10 cellular contexts compared by ENCODE assay signal in genomic region chr7:130292682-130293257, GRCh38. TPM values are rescaled to one million over a fixed set of nuclear protein-coding genes. Genes with fewer than 3 reads are reported as not detected.
DNase-seq lines count a peak whose midpoint lies in the region; ATAC-seq and TF ChIP-seq lines count a peak whose summit lies in the region.
"Had no signal": no experiment of that assay in that cellular context is flagged by ENCODE, and none has a peak within 500 bp of the region (broad histone marks: within the 10 kb centered on the region; RNA-seq: fewer than 3 reads in every experiment).

A gene with protein sequence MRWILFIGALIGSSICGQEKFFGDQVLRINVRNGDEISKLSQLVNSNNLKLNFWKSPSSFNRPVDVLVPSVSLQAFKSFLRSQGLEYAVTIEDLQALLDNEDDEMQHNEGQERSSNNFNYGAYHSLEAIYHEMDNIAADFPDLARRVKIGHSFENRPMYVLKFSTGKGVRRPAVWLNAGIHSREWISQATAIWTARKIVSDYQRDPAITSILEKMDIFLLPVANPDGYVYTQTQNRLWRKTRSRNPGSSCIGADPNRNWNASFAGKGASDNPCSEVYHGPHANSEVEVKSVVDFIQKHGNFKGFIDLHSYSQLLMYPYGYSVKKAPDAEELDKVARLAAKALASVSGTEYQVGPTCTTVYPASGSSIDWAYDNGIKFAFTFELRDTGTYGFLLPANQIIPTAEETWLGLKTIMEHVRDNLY (plus strand): TSS chr7:130293161. CDS start chr7:130293181, 20 bp downstream.

- H3K79me2 ChIP-seq in osteoblast (ENCODE audit: insufficient read depth, low read length): no peaks in the 10 kb centered on the region
- no peaks in the 10 kb centered on the region for H3K79me2 ChIP-seq in H9 (ENCODE audit: insufficient read depth, low read length)

- peaks cover 2% of the 10 kb centered on the region; the same call in 1 of the 2 replicates for H3K27me3 Mint-ChIP-seq in H9 (ENCODE audit: low read depth)

- no peaks in the 10 kb centered on the region for H3K79me1 ChIP-seq in H9 (ENCODE audit: insufficient read depth, low read depth, low read length, poor library complexity, severe bottlenecking)

- H3K4me2 ChIP-seq in osteoblast (ENCODE audit: insufficient read depth, low read length): peak within 1 kb of the TSS; percentile 62
- H3K4me2 ChIP-seq in H9 (ENCODE audit: insufficient read depth, insufficient read length, low read length): no peak within 1 kb of the TSS

- H3K36me3 ChIP-seq in osteoblast (ENCODE audit: insufficient read depth, low read length): no peaks in the 10 kb centered on the region

- H3K36me3 Mint-ChIP-seq in H9 (ENCODE audit: insufficient read depth in 1 of 3, low read depth in 3 of 3): no peaks in the 10 kb centered on the region; a peak in 1 of 7 replicates

- H2BK12ac ChIP-seq in H9 (ENCODE audit: insufficient read length, low read depth, low read length): no peak within 1 kb of the TSS

- no peak within 1 kb of the TSS for H2BK20ac ChIP-seq in H9 (ENCODE audit: low read depth, low read length, poor library complexity, severe bottlenecking)

- H4K8ac ChIP-seq in H9 (replicated peaks; ENCODE audit: insufficient read length, low read depth, low read length): no peak within 1 kb of the TSS

- H3K23ac ChIP-seq in H9 (ENCODE audit: insufficient read length, low read depth, low read length): no peak within 1 kb of the TSS

- H3K4me1 ChIP-seq in osteoblast (ENCODE audit: insufficient read depth, low read length): peaks cover 38% of the 10 kb centered on the region
- no peaks in the 10 kb centered on the region for H3K4me1 ChIP-seq in H9 (ENCODE audit: insufficient read depth, low read length)

- H3K4me3 ChIP-seq in coronary artery: no peak within 1 kb of the TSS
- peak within 1 kb of the TSS; percentile 5 for H3K4me3 ChIP-seq in osteoblast (ENCODE audit: insufficient read depth, low read length)

- H3K4ac ChIP-seq in H9 (ENCODE audit: low read depth, low read length): no peak within 1 kb of the TSS

- H3K9me3 ChIP-seq in osteoblast (ENCODE audit: low read depth, low read length) (no peaks in the 10 kb centered on the region), H9 (ENCODE audit: control insufficient read depth, low read depth, low read length) (no peaks in the 10 kb centered on the region)

- no peak within 1 kb of the TSS for H3K18ac ChIP-seq in H9 (ENCODE audit: insufficient read length, low read depth, low read length)

- DNase-seq in ELF-1 (ENCODE audit: low read depth, low spot score) (peak; percentile 13), NCI-H187 treated with DMSO at 0.1 percent for 48 hours (lab: John Stamatoyannopoulos, UW) (peak; percentile 87), coronary artery (ENCODE audit: low spot score) (no peak), osteoblast (ENCODE audit: insufficient read length, low spot score, missing footprints) (peak; percentile 90), D341Med (ENCODE audit: low spot score) (no peak), H9 (no peak), Ammon's horn (ENCODE audit: low spot score) (no peak)
- DNase-seq: central memory CD4-positive, alpha-beta T cell; NCI-H1048 had no signal

- H4K91ac ChIP-seq in H9 (ENCODE audit: insufficient read length, low read depth, low read length): no peak within 1 kb of the TSS

- H3K14ac ChIP-seq in H9 (ENCODE audit: insufficient read depth, low read length): no peak within 1 kb of the TSS

- WGBS in H9 (ENCODE audit: extremely low coverage, insufficient read length, low lambda C conversion rate): no CpG with 5 or more reads among the region's 1 CpG

- H2AK5ac ChIP-seq in H9 (ENCODE audit: insufficient read length, low read length): no peak within 1 kb of the TSS

- H3K56ac ChIP-seq in H9 (ENCODE audit: insufficient read length, low read depth, low read length): no peak within 1 kb of the TSS

- no peak within 1 kb of the TSS for H3K4me3 Mint-ChIP-seq in H9

- H3K4me1 Mint-ChIP-seq in H9: no peaks in the 10 kb centered on the region; a peak in 1 of 4 replicates

- H3K27ac Mint-ChIP-seq in H9: no peak within 1 kb of the TSS

- peak within 1 kb of the TSS; percentile 45 for H2AFZ ChIP-seq in osteoblast (ENCODE audit: low read length)
- no peak within 1 kb of the TSS for H2AFZ ChIP-seq in H9 (ENCODE audit: low read length)

- H2BK120ac ChIP-seq in H9 (ENCODE audit: low read depth, low read length, poor library complexity, severe bottlenecking): no peak within 1 kb of the TSS

- H4K20me1 ChIP-seq in osteoblast (ENCODE audit: insufficient read depth, low read length) (no peaks in the 10 kb centered on the region), H9 (ENCODE audit: control insufficient read depth, insufficient read depth, insufficient read length) (no peaks in the 10 kb centered on the region)

- H4K5ac ChIP-seq in H9 (ENCODE audit: insufficient read length, low read depth, low read length): no peak within 1 kb of the TSS

- H3K23me2 ChIP-seq in H9 (ENCODE audit: insufficient read length, low read depth, low read length, poor library complexity, severe bottlenecking): no peaks in the 10 kb centered on the region

- TF ChIP-seq CTCF in coronary artery (IDR thresholded peaks at IDR 0.05) (no peak), osteoblast (IDR thresholded peaks at IDR 0.05; ENCODE audit: extremely low read depth, low read depth, low read length) (no peak), H9 (conservative IDR thresholded peaks at IDR 0.05) (no peak)

- H2BK15ac ChIP-seq in H9 (ENCODE audit: low read depth, low read length): no peak within 1 kb of the TSS

- H3T11ph ChIP-seq in H9 (ENCODE audit: low read length): no peak within 1 kb of the TSS

- H3K27ac ChIP-seq in coronary artery (peak within 1 kb of the TSS; percentile 40 to 69), osteoblast (ENCODE audit: low read depth, low read length) (peak within 1 kb of the TSS; percentile 84), H9 (ENCODE audit: insufficient read length, low read depth, low read length) (no peak within 1 kb of the TSS)

- H3K27me3 ChIP-seq in osteoblast (ENCODE audit: insufficient read depth, low read length): no peaks in the 10 kb centered on the region
- H3K27me3 ChIP-seq in H9 (ENCODE audit: insufficient read depth, low read length): no peaks in the 10 kb centered on the region

- ATAC-seq in HG02571 (IDR thresholded peaks at IDR 0.05; ENCODE audit: unreplicated experiment): no peak

- H3K9me3 Mint-ChIP-seq in H9: peaks cover 0 to 8% of the 10 kb centered on the region in 2 experiments; a peak in 2 of 5 replicates

- H3K9ac ChIP-seq in H9 (ENCODE audit: extremely low read depth, insufficient read length, low read length): no peak within 1 kb of the TSS

- no peak within 1 kb of the TSS for H2BK5ac ChIP-seq in H9 (ENCODE audit: insufficient read length, low read length)

RNA-seq across cellular contexts. Expression of the gene that starts here (rescaled TPM):
- total RNA-seq in osteoblast (18.6 and 28.2 TPM in 2 replicates), H9 (2021) (not detected in 2 replicates)

Comparison
In these comparisons a context has a peak if more than half of its experiments do, and no peak if none do; other contexts are left out.
1. RNA of the gene that starts here (total RNA-seq): 18.6 to 28.2 TPM in osteoblast; not detected in H9; every median in the first group is over 10 times any median in the second.
2. DNase-seq: peak in ELF-1 (single experiment), NCI-H187 treated with DMSO at 0.1 percent for 48 hours (single experiment) and osteoblast (single experiment); none in coronary artery (single experiment), D341Med (single experiment), H9 (single experiment) and Ammon's horn (single experiment).